8 cellular contexts compared by ENCODE assay signal in the genomic region with DNA sequence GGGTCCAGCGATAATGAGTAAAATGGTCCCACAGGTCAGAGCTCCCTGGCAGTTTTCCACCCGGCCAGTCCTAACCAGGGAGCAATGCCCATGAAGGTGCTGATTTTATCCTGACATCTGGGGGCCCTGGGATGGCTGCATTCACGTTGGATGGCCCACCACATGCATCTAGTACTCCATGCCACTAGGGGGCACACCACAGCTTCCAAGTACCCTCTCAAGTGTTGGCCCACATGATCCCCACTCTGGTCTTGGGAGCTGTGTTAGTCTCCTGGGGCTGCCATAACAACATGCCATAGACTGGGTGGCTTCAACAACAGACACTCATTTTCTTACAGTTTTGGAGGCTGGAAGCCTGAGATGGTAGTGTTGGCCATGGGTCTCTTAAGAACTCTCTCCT.
DNase-seq lines count a peak whose midpoint lies in the region; ATAC-seq, FAIRE-seq and TF ChIP-seq lines count a peak whose summit lies in the region.

No MANE protein-coding gene starts in this region.

- DNase-seq in stimulated activated naive CD4-positive, alpha-beta T cell treated with Interleukin-2 at 50 U/mL for 16 hours (lab: John Stamatoyannopoulos, UW) = peak; percentile 9
- DNase-seq in stimulated activated naive CD4-positive, alpha-beta T cell (lab: John Stamatoyannopoulos, UW) = no peak
- peak; percentile 50 for DNase-seq in RPMI8226
- no peak for DNase-seq in epithelial cell of esophagus (ENCODE audit: low read depth)
- DNase-seq in urothelium cell line (ENCODE audit: low spot score) = peak; percentile 39
- DNase-seq in NCI-H2029 (lab: John Stamatoyannopoulos, UW) = no peak

- H3K4me3 ChIP-seq in epithelial cell of esophagus (ENCODE audit: low read length) = no peak overlapping the region

- ATAC-seq in GM18505 (IDR thresholded peaks at IDR 0.05; ENCODE audit: unreplicated experiment) (no peak), GM21423 (IDR thresholded peaks at IDR 0.05; ENCODE audit: unreplicated experiment) (no peak)

- TF ChIP-seq CTCF in epithelial cell of esophagus (IDR thresholded peaks at IDR 0.05; ENCODE audit: insufficient read depth, low read depth, low read length, missing control alignments) = peak; percentile 47

- TF ChIP-seq POLR2A in GM18505 (IDR thresholded peaks at IDR 0.05; ENCODE audit: borderline replicate concordance, extremely low read depth, insufficient read depth, insufficient read length) = no peak

- no peak for FAIRE-seq in urothelium cell line (lab: Jason Lieb, UNC)

Comparison
In these comparisons a context has a peak if more than half of its experiments do, and no peak if none do; other contexts are left out.
1. DNase-seq: peak in stimulated activated naive CD4-positive, alpha-beta T cell treated with Interleukin-2 at 50 U/mL for 16 hours (single experiment), RPMI8226 (single experiment) and urothelium cell line (single experiment); none in stimulated activated naive CD4-positive, alpha-beta T cell (0 of 6), epithelial cell of esophagus (single experiment) and NCI-H2029 (single experiment).